Comparison of ENCODE assay signal across 18 cellular contexts in the genomic region with DNA sequence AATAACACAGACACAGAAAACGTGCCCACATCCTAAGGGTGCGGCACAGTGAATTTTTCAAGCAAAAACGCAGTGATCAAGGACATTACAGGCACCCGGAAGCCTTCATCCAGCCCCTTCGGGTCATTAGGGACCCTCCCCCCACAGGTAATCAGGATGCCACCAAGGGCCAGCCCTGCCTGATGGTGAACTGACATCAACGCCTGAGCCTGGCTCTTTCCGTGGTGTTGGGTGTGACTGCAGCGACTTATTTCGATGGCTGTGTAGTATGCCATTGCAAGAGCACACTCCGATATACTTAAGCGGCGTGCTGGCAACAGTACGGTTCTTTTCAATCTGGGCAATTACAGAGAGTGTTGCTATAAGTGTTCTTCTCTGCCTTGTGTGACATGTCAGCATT.
"Had no signal": no experiment of that assay in that cellular context is flagged by ENCODE, and none has a peak within 500 bp of the region (broad histone marks: within the 10 kb centered on the region; RNA-seq: fewer than 3 reads in every experiment).

No MANE protein-coding gene starts in this region.

- H3K4me3 Mint-ChIP-seq: dendritic cell treated with granulocyte-macrophage colony-stimulating factor and Interleukin-4, amounts not matched to agents 40 ng/mL and 50 ng/mL, for 4 days; effector memory CD8-positive, alpha-beta T cell; immature natural killer cell had no signal

- H3K4me2 ChIP-seq: hepatocyte had no signal

- H3K9me3 ChIP-seq: colonic mucosa, esophagus muscularis mucosa, gastroesophageal sphincter, heart left ventricle, lower lobe of right lung had no signal

- H3K4me3 ChIP-seq: colonic mucosa, esophagus muscularis mucosa, gastroesophageal sphincter, heart left ventricle, hepatocyte, left lung, lower lobe of right lung had no signal

- H2AFZ ChIP-seq: hepatocyte had no signal

- H3K27me3 Mint-ChIP-seq: dendritic cell treated with granulocyte-macrophage colony-stimulating factor and Interleukin-4, amounts not matched to agents 40 ng/mL and 50 ng/mL, for 4 days; effector memory CD8-positive, alpha-beta T cell had no signal

- ATAC-seq: effector memory CD8-positive, alpha-beta T cell; foreskin keratinocyte; gastroesophageal sphincter; heart left ventricle; left cardiac atrium; left lung; left ventricle myocardium superior; lower lobe of right lung had no signal

- H3K4me1 ChIP-seq: colonic mucosa, esophagus muscularis mucosa, foreskin keratinocyte, gastroesophageal sphincter, heart left ventricle, left lung, lower lobe of right lung had no signal

- DNase-seq: colonic mucosa; cortex of kidney; effector CD8-positive, alpha-beta T cell; effector memory CD8-positive, alpha-beta T cell; foreskin keratinocyte; heart left ventricle; hypothalamus; immature natural killer cell; left cardiac atrium; left lung; left ventricle myocardium superior; lower lobe of right lung; mesendoderm; midbrain had no signal

- H3K4me1 Mint-ChIP-seq: immature natural killer cell had no signal

- H3K36me3 ChIP-seq: colonic mucosa, esophagus muscularis mucosa, gastroesophageal sphincter, heart left ventricle, left lung, lower lobe of right lung had no signal

- H3K27ac ChIP-seq: colonic mucosa, esophagus muscularis mucosa, foreskin keratinocyte, gastroesophageal sphincter, heart left ventricle, hepatocyte, left lung, lower lobe of right lung had no signal

- H3K27me3 ChIP-seq: colonic mucosa, foreskin keratinocyte, hepatocyte, left lung had no signal

- H3K27ac Mint-ChIP-seq: dendritic cell treated with granulocyte-macrophage colony-stimulating factor and Interleukin-4, amounts not matched to agents 40 ng/mL and 50 ng/mL, for 4 days; effector memory CD8-positive, alpha-beta T cell; immature natural killer cell had no signal

- H3K36me3 Mint-ChIP-seq: immature natural killer cell had no signal
